2 cellular contexts compared by ENCODE assay signal in genomic region chr1:20552728-20553571, GRCh38.
TF ChIP-seq lines count a peak whose summit lies in the region.

No MANE protein-coding gene starts in this region.

TF ChIP-seq in IMR-90, 13 proteins besides CTCF, POLR2A, EP300 and RAD21:
- TF ChIP-seq SMC3 (IDR thresholded peaks at IDR 0.05; ENCODE audit: low read depth, low read length) (no peak), CHD1 (IDR thresholded peaks at IDR 0.05; ENCODE audit: low read depth, low read length) (no peak), CEBPB (IDR thresholded peaks at IDR 0.05; ENCODE audit: low read depth, low read length) (no peak), MXI1 (IDR thresholded peaks at IDR 0.05; ENCODE audit: borderline replicate concordance, low read depth, low read length) (no peak), RCOR1 (IDR thresholded peaks at IDR 0.05; ENCODE audit: insufficient replicate concordance, low read length) (no peak), RFX5 (IDR thresholded peaks at IDR 0.05; ENCODE audit: low read depth, low read length) (no peak), MAZ (IDR thresholded peaks at IDR 0.05; ENCODE audit: borderline replicate concordance, low read depth, low read length) (no peak), USF2 (IDR thresholded peaks at IDR 0.05; ENCODE audit: low read depth, low read length) (no peak), ELK1 (IDR thresholded peaks at IDR 0.05; ENCODE audit: borderline replicate concordance, low read depth, low read length) (no peak), NFE2L2 (IDR thresholded peaks at IDR 0.05; ENCODE audit: low read depth, low read length) (no peak), MAFK (IDR thresholded peaks at IDR 0.05; ENCODE audit: low read depth, low read length) (no peak), FOS (IDR thresholded peaks at IDR 0.05; ENCODE audit: low read depth, low read length) (no peak)

TF ChIP-seq in endothelial cell of umbilical vein, 7 proteins besides CTCF, POLR2A, EP300 and RAD21:
- no peak for TF ChIP-seq MYC (IDR thresholded peaks at IDR 0.05; ENCODE audit: low read depth, low read length)
- no peak for TF ChIP-seq JUN (IDR thresholded peaks at IDR 0.05; ENCODE audit: borderline replicate concordance, insufficient read depth, insufficient read length, low read depth)
- peak; percentile 85 for TF ChIP-seq EZH2 (IDR thresholded peaks at IDR 0.05; ENCODE audit: borderline replicate concordance, low read depth, low read length, severe bottlenecking)
- no peak for TF ChIP-seq GATA2 (IDR thresholded peaks at IDR 0.05; ENCODE audit: insufficient read depth, insufficient read length, low read depth, low read length)
- TF ChIP-seq FOS (IDR thresholded peaks at IDR 0.05; ENCODE audit: borderline replicate concordance, insufficient read depth, low read length), result no peak
TF ChIP-seq in endothelial cell of umbilical vein: peak in this region for 1.
